Comparison of ENCODE assay signal across 17 cellular contexts in the genomic region with DNA sequence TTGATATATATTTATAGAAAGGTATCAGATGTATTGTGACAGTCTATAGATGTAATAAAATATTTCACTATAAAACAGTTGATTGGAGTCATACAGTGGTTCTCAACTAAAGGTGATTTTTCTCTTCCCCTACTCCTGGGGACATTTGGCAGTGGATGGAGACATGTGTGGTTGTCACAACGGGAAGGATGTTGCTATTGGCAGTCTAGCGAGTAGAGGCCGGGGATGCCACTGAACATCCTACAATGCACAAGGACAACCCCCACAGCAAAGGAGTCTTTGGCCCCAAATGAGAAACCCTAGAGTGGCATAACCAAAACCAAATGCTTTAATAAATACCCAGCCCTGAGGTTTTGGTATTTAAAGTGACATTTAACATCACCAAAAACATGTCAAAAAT.
DNase-seq lines count a peak whose midpoint lies in the region; ATAC-seq and TF ChIP-seq lines count a peak whose summit lies in the region.
"Had no signal": no experiment of that assay in that cellular context is flagged by ENCODE, and none has a peak within 500 bp of the region (broad histone marks: within the 10 kb centered on the region; RNA-seq: fewer than 3 reads in every experiment).

No MANE protein-coding gene starts in this region.

- no peaks in the 10 kb centered on the region for H3K27me3 Mint-ChIP-seq in natural killer cell (ENCODE audit: low read depth in 2 of 2)
- H3K27me3 Mint-ChIP-seq in CD14-positive monocyte (ENCODE audit: low read depth in 3 of 3) = peaks cover 0 to 1% (median 0%) of the 10 kb centered on the region in 3 donors
- H3K27me3 Mint-ChIP-seq: CD4-positive, alpha-beta memory T cell had no signal

- TF ChIP-seq EP300 in esophagus muscularis mucosa (IDR thresholded peaks at IDR 0.05) = no peak

- no peaks in the 10 kb centered on the region for H3K9me3 ChIP-seq in right atrium auricular region
- no peaks in the 10 kb centered on the region for H3K9me3 ChIP-seq in right cardiac atrium (ENCODE audit: control insufficient read depth, low read length)
- H3K9me3 ChIP-seq in esophagus muscularis mucosa = no peaks in the 10 kb centered on the region
- H3K9me3 ChIP-seq in gastrocnemius medialis = no peaks in the 10 kb centered on the region
- no peaks in the 10 kb centered on the region for H3K9me3 ChIP-seq in vagina

- H3K27ac Mint-ChIP-seq in natural killer cell (no peak overlapping the region), CD14-positive monocyte (no peak overlapping the region)
- H3K27ac Mint-ChIP-seq: CD4-positive, alpha-beta memory T cell had no signal

- H3K36me3 ChIP-seq in right atrium auricular region (no peaks in the 10 kb centered on the region), esophagus muscularis mucosa (no peaks in the 10 kb centered on the region), gastrocnemius medialis (no peaks in the 10 kb centered on the region), vagina (no peaks in the 10 kb centered on the region)

- H3K4me3 ChIP-seq in right atrium auricular region = no peak overlapping the region
- H3K4me3 ChIP-seq in right cardiac atrium (ENCODE audit: low read length) = no peak overlapping the region
- no peak overlapping the region for H3K4me3 ChIP-seq in esophagus muscularis mucosa
- peak overlapping the region in 1 of 4 donors; percentile 42 for H3K4me3 ChIP-seq in gastrocnemius medialis
- no peak overlapping the region for H3K4me3 ChIP-seq in vagina
- H3K4me3 ChIP-seq: GM12878 had no signal

- H3K4me1 ChIP-seq in right atrium auricular region (peaks cover 0 to 67% of the 10 kb centered on the region in 2 donors), right cardiac atrium (ENCODE audit: control insufficient read depth, insufficient read depth, low read length) (peaks cover 18% of the 10 kb centered on the region), esophagus muscularis mucosa (peaks cover 52 to 75% (median 67%) of the 10 kb centered on the region in 4 donors), gastrocnemius medialis (peaks cover 47 to 73% of the 10 kb centered on the region in 2 donors), vagina (peaks cover 60% of the 10 kb centered on the region)

- intact Hi-C loops in right cardiac atrium (cut with DNase I) (no loop called here), esophagus muscularis mucosa (cut with DNase I) (loop anchor here (5.0 to 10.0 kb wide), 2 partner anchors 66 to 364 kb away; partner anchors contain the start of gene PTPRG), gastrocnemius medialis (cut with DNase I; ENCODE audit: low total_unique reads) (loop anchor here (1.0 to 5.0 kb wide), 4 partner anchors 56 to 259 kb away; no protein-coding TSS in a partner anchor), vagina (cut with DNase I) (no loop called here), natural killer cell (cut with micrococcal nuclease) (no loop called here), CD14-positive monocyte (cut with micrococcal nuclease) (no loop called here)

- TF ChIP-seq CTCF in right atrium auricular region (IDR thresholded peaks at IDR 0.05) (no peak), esophagus muscularis mucosa (IDR thresholded peaks at IDR 0.05) (no peak), gastrocnemius medialis (IDR thresholded peaks at IDR 0.05 in 4 of 5, conservative IDR thresholded peaks at IDR 0.05 in 1 of 5) (no peak), vagina (IDR thresholded peaks at IDR 0.05) (no peak), natural killer cell (IDR thresholded peaks at IDR 0.05) (no peak), CD14-positive monocyte (IDR thresholded peaks at IDR 0.05) (no peak)

- TF ChIP-seq POLR2A in esophagus muscularis mucosa (IDR thresholded peaks at IDR 0.05; ENCODE audit: low read depth) (no peak), gastrocnemius medialis (IDR thresholded peaks at IDR 0.05) (no peak), vagina (IDR thresholded peaks at IDR 0.05) (no peak)

- H3K27ac ChIP-seq in right atrium auricular region = peak overlapping the region; percentile 80 to 83
- no peak overlapping the region for H3K27ac ChIP-seq in right cardiac atrium (ENCODE audit: low read length)
- H3K27ac ChIP-seq in esophagus muscularis mucosa (replicated peaks in 1 of 4) = peak overlapping the region; percentile 24 to 76 (median 74)
- peak overlapping the region; percentile 86 to 93 (median 91) for H3K27ac ChIP-seq in gastrocnemius medialis
- H3K27ac ChIP-seq in vagina = peak overlapping the region; percentile 64
- H3K27ac ChIP-seq: KMS-11 had no signal

- H3K27me3 ChIP-seq in right atrium auricular region (no peaks in the 10 kb centered on the region), right cardiac atrium (ENCODE audit: control insufficient read depth, insufficient read depth) (no peaks in the 10 kb centered on the region), esophagus muscularis mucosa (no peaks in the 10 kb centered on the region), gastrocnemius medialis (no peaks in the 10 kb centered on the region), vagina (no peaks in the 10 kb centered on the region)

- peaks cover 2 to 5% of the 10 kb centered on the region in 2 donors for H3K9me3 Mint-ChIP-seq in natural killer cell
- peaks cover 0 to 3% (median under 1%) of the 10 kb centered on the region in 7 donors for H3K9me3 Mint-ChIP-seq in CD14-positive monocyte

- H3K4me3 Mint-ChIP-seq in natural killer cell (no peak overlapping the region), CD14-positive monocyte (no peak overlapping the region)
- H3K4me3 Mint-ChIP-seq: CD4-positive, alpha-beta memory T cell; H9 had no signal

- in situ Hi-C loops in gastrocnemius medialis (cut with MboI; ENCODE audit: low sequenced_read_pairs in 4 of 4) = loop anchor here in 1 of 4 donors (25.0 kb wide), 1 partner anchor 366 kb away; the partner anchor contains the start of gene PTPRG

- no peak for DNase-seq in right atrium auricular region (ENCODE audit: low spot score)
- no peak for DNase-seq in right cardiac atrium
- peak; percentile 53 for DNase-seq in esophagus muscularis mucosa (ENCODE audit: extremely low spot score)
- DNase-seq in gastrocnemius medialis = no peak
- DNase-seq in vagina (ENCODE audit: extremely low spot score in 2 of 2) = no peak
- no peak for DNase-seq in natural killer cell
- DNase-seq in NCI-H1417 (lab: John Stamatoyannopoulos, UW) = no peak
- DNase-seq in CD14-positive monocyte (ENCODE audit: low spot score) = no peak
- DNase-seq: CD4-positive, alpha-beta memory T cell; DMS153; H9; MV-4-11; NCI-H187 treated with DMSO at 0.1 percent for 48 hours; NCI-H345 had no signal

- 55% methylated on average over 3 of the region's 3 CpGs for WGBS in right cardiac atrium
- WGBS in esophagus muscularis mucosa = 63% methylated on average over 3 of the region's 3 CpGs

- H3K36me3 Mint-ChIP-seq in natural killer cell = no peaks in the 10 kb centered on the region
- H3K36me3 Mint-ChIP-seq in CD14-positive monocyte = no peaks in the 10 kb centered on the region
- H3K36me3 Mint-ChIP-seq: CD4-positive, alpha-beta memory T cell had no signal

- H3K4me1 Mint-ChIP-seq in natural killer cell = no peaks in the 10 kb centered on the region
- no peaks in the 10 kb centered on the region for H3K4me1 Mint-ChIP-seq in CD14-positive monocyte
- H3K4me1 Mint-ChIP-seq: CD4-positive, alpha-beta memory T cell had no signal

- ATAC-seq in right cardiac atrium (no peak), gastrocnemius medialis (no peak), natural killer cell (no peak)
- ATAC-seq: GM12878, Panc1 had no signal

Comparison
In these comparisons a context has a peak if more than half of its experiments do, and no peak if none do; other contexts are left out.
1. intact Hi-C loops: an anchor here in esophagus muscularis mucosa (5.0 to 10.0 kb wide) and gastrocnemius medialis (1.0 to 5.0 kb wide); none called in right cardiac atrium, vagina, natural killer cell and CD14-positive monocyte.